8 cellular contexts compared by ENCODE assay signal in the genomic region with DNA sequence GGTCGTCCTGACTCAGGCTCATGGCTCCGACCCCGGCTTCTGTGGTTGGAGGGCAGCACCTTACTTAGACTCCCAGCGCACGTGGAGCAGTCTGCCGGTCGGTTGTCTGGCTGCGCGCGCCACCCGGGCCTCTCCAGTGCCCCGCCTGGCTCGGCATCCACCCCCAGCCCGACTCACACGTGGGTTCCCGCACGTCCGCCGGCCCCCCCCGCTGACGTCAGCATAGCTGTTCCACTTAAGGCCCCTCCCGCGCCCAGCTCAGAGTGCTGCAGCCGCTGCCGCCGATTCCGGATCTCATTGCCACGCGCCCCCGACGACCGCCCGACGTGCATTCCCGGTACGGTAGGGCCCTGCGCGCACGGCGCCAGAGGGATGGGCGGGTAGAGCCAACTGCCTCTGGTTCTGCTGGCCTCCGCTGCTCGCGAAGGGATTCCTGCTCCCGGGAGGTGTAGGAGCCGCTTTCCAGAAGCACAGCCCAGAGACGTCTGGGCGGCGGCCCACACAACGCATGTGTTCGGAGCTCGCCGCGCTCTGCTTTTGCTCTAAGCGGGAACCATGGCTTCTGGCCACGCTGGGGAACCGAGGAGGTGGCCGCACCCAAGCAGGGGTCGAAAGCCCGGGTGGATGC. TPM values are rescaled to one million over a fixed set of nuclear protein-coding genes. Genes with fewer than 3 reads are reported as not detected.
DNase-seq lines count a peak whose midpoint lies in the region; ATAC-seq, FAIRE-seq and TF ChIP-seq lines count a peak whose summit lies in the region.

Gene LDHA (plus strand): TSS at position 264 of the 628 bp plus-strand sequence. CDS start 2,280 bp downstream, outside the sequence.

- H3K27ac ChIP-seq in right atrium auricular region: peak within 1 kb of the TSS; percentile 96 to 98

- peaks cover 0 to 12% of the 10 kb centered on the region in 2 donors for H3K4me1 ChIP-seq in right atrium auricular region

- DNase-seq in NCI-H187 treated with DMSO at 0.1 percent for 48 hours (lab: John Stamatoyannopoulos, UW) (peak; percentile 78), T-helper 2 cell (peak; percentile 95 to 99 (median 98)), anterior cingulate cortex (lab: John Stamatoyannopoulos, UW) (peak; percentile 57 to 98 (median 90)), right atrium auricular region (ENCODE audit: low spot score) (peak; percentile 99), pulmonary artery endothelial cell (ENCODE audit: low read depth, low spot score) (peak; percentile 79), urothelium cell line (ENCODE audit: low spot score) (peak; percentile 96)

- H3K4me3 ChIP-seq in right atrium auricular region: peak within 1 kb of the TSS; percentile 82 to 86

- peak; percentile 36 for ATAC-seq in GM18499 (IDR thresholded peaks at IDR 0.05; ENCODE audit: insufficient read depth, unreplicated experiment)
- peak; percentile 67 for ATAC-seq in HG02943 (IDR thresholded peaks at IDR 0.05; ENCODE audit: low read depth, unreplicated experiment)

- FAIRE-seq in urothelium cell line (lab: Jason Lieb, UNC): no peak

- TF ChIP-seq CTCF in right atrium auricular region (IDR thresholded peaks at IDR 0.05): no peak

- no peaks in the 10 kb centered on the region for H3K27me3 ChIP-seq in right atrium auricular region

- H3K9me3 ChIP-seq in right atrium auricular region: no peaks in the 10 kb centered on the region

- H3K36me3 ChIP-seq in right atrium auricular region: peaks cover 26% of the 10 kb centered on the region

RNA-seq across cellular contexts. Expression of gene LDHA, which starts in this region (rescaled TPM):
- total RNA-seq in right atrium auricular region (100 to 1,000 TPM; 187 to 316 TPM), pulmonary artery endothelial cell (695 and 699 TPM in 2 replicates)

Comparison
In these comparisons a context has a peak if more than half of its experiments do, and no peak if none do; other contexts are left out.
1. Peak in every context shown above with its lines: DNase-seq, ATAC-seq, H3K4me3 ChIP-seq and H3K27ac ChIP-seq.